Comparison of ENCODE assay signal across 9 cellular contexts in the genomic region with DNA sequence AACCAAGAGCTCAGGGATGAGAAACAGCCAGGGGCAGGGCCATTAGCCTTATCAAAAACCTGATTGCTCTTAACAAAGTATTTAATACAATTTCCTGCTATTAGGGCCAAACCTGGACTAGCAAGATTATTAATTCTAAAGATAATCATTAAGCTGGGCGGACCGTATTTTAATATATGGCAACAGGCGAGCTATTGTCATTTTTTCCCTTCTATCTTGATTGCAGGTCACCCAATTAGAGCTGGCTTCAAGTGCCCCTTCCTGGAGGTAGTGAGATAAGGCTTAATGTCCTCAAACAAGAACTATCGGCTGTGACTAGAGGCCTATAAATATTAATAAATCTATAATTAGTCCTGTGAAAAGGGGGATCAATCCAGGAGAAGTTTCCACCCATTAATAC.
"Had no signal": no experiment of that assay in that cellular context is flagged by ENCODE, and none has a peak within 500 bp of the region (broad histone marks: within the 10 kb centered on the region; RNA-seq: fewer than 3 reads in every experiment).

No MANE protein-coding gene starts in this region.

- H3K27ac ChIP-seq: GM23248, HL-60 had no signal

- H3K4me3 Mint-ChIP-seq: HFFc6 had no signal

- H3K4me3 ChIP-seq: GM23248, HAP-1, K562 had no signal

- ATAC-seq: HCT116, K562 had no signal

- H3K9ac ChIP-seq: GM23248 had no signal

- H3K36me3 ChIP-seq: HAP-1 had no signal

- H3K9me3 ChIP-seq: HAP-1 had no signal

- H3K27ac Mint-ChIP-seq: HFFc6 had no signal

- H2AFZ ChIP-seq: GM23248 had no signal

- DNase-seq: GM23248, GOT3, H7, HFFc6, IMR-90 had no signal

- H3K4me1 ChIP-seq: HAP-1 had no signal

- H3K9me3 Mint-ChIP-seq: HFFc6 had no signal

- FAIRE-seq: K562 had no signal
